In the genomic region with DNA sequence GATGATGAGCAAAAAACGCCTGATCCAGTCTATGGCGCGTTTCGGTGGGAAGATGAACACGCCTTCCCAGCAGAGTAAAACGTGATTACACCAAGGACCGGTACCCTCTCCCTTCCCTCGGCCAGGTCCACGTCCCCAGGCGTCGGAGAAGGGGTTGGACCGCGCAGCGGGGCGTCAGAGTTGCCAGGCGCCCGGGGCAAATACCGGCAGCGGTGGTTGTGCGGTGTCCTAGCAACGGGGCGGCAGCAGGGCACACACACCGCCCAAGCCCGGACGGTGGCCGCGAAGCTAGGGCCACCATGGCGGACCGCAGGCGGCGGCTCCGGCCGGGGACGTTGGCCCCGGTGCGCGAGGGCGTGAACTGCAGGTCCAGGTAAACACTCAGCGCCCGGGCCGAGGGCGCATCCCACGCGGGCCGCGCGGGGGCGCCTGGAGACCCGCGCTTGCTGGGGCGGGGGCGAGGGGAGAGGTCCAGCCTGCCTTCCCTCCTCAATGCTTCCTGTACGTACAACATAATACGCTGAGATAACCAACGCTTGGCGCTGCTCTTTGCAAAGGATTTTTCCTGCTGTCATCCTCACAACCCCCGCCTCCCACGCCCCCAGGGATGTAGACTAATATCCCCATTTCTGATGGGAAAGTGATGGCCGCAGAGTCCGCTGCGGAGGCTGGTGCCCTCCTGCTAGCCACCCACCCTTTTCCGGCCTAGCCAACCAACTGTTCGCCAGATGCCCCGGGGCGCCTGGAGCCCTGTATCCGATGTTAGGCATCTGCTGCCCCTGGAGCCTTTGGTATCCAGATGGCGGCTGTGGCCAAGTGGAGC, we compare ENCODE assay signal across 8 cellular contexts. TPM values are rescaled to one million over a fixed set of nuclear protein-coding genes. Genes with fewer than 3 reads are reported as not detected.
DNase-seq lines count a peak whose midpoint lies in the region; ATAC-seq lines count a peak whose summit lies in the region.

A gene with protein sequence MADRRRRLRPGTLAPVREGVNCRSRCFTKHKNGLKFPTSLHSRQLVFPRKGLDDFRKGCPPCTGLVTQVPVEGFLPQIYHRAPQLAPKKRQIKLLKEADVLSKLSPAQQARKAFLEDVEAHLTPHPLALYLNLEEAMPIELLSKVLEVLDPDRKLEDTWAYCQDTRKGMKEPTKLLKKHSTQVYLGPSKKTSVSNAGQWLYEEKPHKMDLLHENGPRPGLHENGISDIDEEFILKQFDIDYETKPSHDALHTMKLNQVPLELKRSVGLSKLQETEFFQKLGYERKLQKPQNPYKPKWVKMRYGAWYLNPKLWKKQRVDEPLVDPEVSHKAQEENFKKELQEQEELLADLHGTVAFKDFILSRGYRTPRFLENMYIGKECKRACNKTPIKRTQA (plus strand): TSS at position 274 of the 823 bp plus-strand sequence. CDS start 26 bp downstream, at position 300.

- peaks cover 8% of the 10 kb centered on the region for H3K4me1 Mint-ChIP-seq in activated T-cell treated with anti-CD3 and anti-CD28 coated beads, Interleukin-2, amount 50 U/mL, for 72 hours (ENCODE audit: low read depth)

- H3K4me3 ChIP-seq in muscle layer of colon (ENCODE audit: low read depth in 1 of 2, low read length in 2 of 2) (peak within 1 kb of the TSS; percentile 63 to 65), subcutaneous abdominal adipose tissue (ENCODE audit: low read depth in 1 of 5, low read length in 5 of 5) (peak within 1 kb of the TSS; percentile 66 to 84 (median 77))

- H3K27ac Mint-ChIP-seq in activated T-cell treated with anti-CD3 and anti-CD28 coated beads, Interleukin-2, amount 50 U/mL, for 72 hours: no peak within 1 kb of the TSS

- H3K36me3 Mint-ChIP-seq in activated T-cell treated with anti-CD3 and anti-CD28 coated beads, Interleukin-2, amount 50 U/mL, for 72 hours (ENCODE audit: insufficient read depth in 2 of 2): no peaks in the 10 kb centered on the region

- H3K36me3 ChIP-seq in muscle layer of colon (ENCODE audit: insufficient read depth, low read length) (no peaks in the 10 kb centered on the region), subcutaneous abdominal adipose tissue (ENCODE audit: control insufficient read depth in 5 of 5, insufficient read depth in 5 of 5, low read length in 5 of 5) (no peaks in the 10 kb centered on the region)

- H3K27ac ChIP-seq in muscle layer of colon (ENCODE audit: low read depth, low read length) (peak within 1 kb of the TSS; percentile 36), subcutaneous abdominal adipose tissue (ENCODE audit: low read depth, low read length) (peak within 1 kb of the TSS; percentile 91)

- H3K9me3 ChIP-seq in muscle layer of colon (ENCODE audit: low read length) (no peaks in the 10 kb centered on the region), subcutaneous abdominal adipose tissue (ENCODE audit: control insufficient read depth in 5 of 5, low read length in 5 of 5) (no peaks in the 10 kb centered on the region)

- peak within 1 kb of the TSS; percentile 83 to 95 for H3K4me3 Mint-ChIP-seq in activated T-cell treated with anti-CD3 and anti-CD28 coated beads, Interleukin-2, amount 50 U/mL, for 72 hours

- H3K9ac ChIP-seq in muscle layer of colon (ENCODE audit: low read length) (peak within 1 kb of the TSS; percentile 39), subcutaneous abdominal adipose tissue (ENCODE audit: low read length in 5 of 5) (peak within 1 kb of the TSS; percentile 35 to 75 (median 57))

- ATAC-seq in HG02678 (IDR thresholded peaks at IDR 0.05; ENCODE audit: unreplicated experiment): peak; percentile 74
- peak; percentile 89 to 91 for ATAC-seq in activated T-cell treated with anti-CD3 and anti-CD28 coated beads, Interleukin-2, amount 50 U/mL, for 72 hours (replicated peaks in 1 of 2)
- no peak for ATAC-seq in HG03432 (IDR thresholded peaks at IDR 0.05; ENCODE audit: unreplicated experiment)

- DNase-seq in CD1c-positive myeloid dendritic cell (ENCODE audit: extremely low spot score) (peak; percentile 73), NCI-H526 treated with DMSO at 0.1 percent for 48 hours (lab: John Stamatoyannopoulos, UW) (peak; percentile 39), fibroblast of peridontal ligament (ENCODE audit: extremely low read depth) (peak; percentile 25)
- DNase-seq in activated T-cell treated with anti-CD3 and anti-CD28 coated beads, Interleukin-2, amount 50 U/mL, for 72 hours: peak; percentile 44 to 56

- H3K4me1 ChIP-seq in muscle layer of colon (ENCODE audit: insufficient read depth, low read length): peaks cover 9% of the 10 kb centered on the region
- H3K4me1 ChIP-seq in subcutaneous abdominal adipose tissue (ENCODE audit: control insufficient read depth in 5 of 5, insufficient read depth in 5 of 5, low read length in 5 of 5): peaks cover 2 to 31% (median 17%) of the 10 kb centered on the region in 5 donors

- H3K27me3 Mint-ChIP-seq in activated T-cell treated with anti-CD3 and anti-CD28 coated beads, Interleukin-2, amount 50 U/mL, for 72 hours (ENCODE audit: low read depth): peaks cover 67% of the 10 kb centered on the region

- no peaks in the 10 kb centered on the region for H3K27me3 ChIP-seq in muscle layer of colon (ENCODE audit: control insufficient read depth in 1 of 2, insufficient read depth in 2 of 2, low read length in 2 of 2)
- H3K27me3 ChIP-seq in subcutaneous abdominal adipose tissue (ENCODE audit: control insufficient read depth in 5 of 5, insufficient read depth in 4 of 5, low read length in 5 of 5): peaks cover 0 to 9% (median 0%) of the 10 kb centered on the region in 5 donors

- H3K9me3 Mint-ChIP-seq in activated T-cell treated with anti-CD3 and anti-CD28 coated beads, Interleukin-2, amount 50 U/mL, for 72 hours: no peaks in the 10 kb centered on the region

RNA-seq across cellular contexts. Expression of the gene that starts here (rescaled TPM):
- not detected for total RNA-seq in activated T-cell treated with anti-CD3 and anti-CD28 coated beads, Interleukin-2, amount 50 U/mL, for 72 hours

Comparison
In these comparisons a context has a peak if more than half of its experiments do, and no peak if none do; other contexts are left out.
1. Peak in DNase-seq and ATAC-seq in activated T-cell treated with anti-CD3 and anti-CD28 coated beads, Interleukin-2, amount 50 U/mL, for 72 hours; RNA of the gene not detected or under 1 TPM.